Comparison of ENCODE assay signal across 8 cellular contexts in the genomic region with DNA sequence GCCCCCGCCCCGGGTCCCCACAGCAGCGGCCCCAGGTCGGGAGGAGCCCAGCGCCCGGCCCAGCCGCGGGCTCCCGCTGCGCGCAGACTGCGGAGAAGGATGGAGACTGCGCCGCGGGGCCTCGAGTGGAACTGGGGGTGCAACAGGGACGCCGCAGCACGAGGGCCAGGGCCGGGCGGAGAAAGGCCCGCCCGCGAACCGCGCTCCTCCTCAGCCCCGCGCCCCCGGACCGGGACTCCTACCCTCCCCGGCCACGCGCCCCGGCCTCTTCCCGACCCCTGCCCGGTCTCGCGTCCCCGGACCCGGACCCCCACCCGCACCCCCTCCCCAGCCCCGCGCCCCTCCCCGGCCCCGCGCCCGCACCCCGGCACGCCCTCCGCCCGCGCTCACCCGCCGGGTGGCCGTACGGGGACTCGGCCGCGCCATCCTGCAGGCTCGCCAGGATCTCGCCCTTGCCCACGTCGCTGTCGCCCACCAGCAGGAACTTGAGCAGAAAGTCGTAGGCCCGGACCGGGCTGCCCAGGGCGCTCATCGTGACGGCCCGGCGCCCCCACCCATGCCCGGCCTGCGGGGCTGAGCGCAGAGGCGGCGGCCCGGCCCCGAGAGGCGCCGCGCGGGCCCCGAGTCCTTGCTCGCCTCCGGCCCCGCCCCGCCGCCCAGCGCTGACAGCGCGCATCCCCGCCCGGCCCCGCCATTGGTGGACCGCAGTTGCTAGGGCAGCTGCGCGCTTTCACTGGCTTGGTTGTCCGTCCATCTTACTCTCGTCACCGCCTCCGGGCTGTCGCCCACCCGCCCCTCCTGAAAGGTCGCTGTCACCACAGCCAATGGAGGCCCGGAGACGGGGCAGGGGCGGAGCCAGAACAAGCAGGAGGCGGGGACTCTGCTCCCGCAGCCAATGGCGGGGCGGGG. TPM values are rescaled to one million over a fixed set of nuclear protein-coding genes. Genes with fewer than 3 reads are reported as not detected.
DNase-seq lines count a peak whose midpoint lies in the region; ATAC-seq and TF ChIP-seq lines count a peak whose summit lies in the region.

TSS of gene RAB40B (minus strand) at position 634 of the 909 bp plus-strand sequence. CDS start at position 532, 102 bp downstream.

- H3K4me3 ChIP-seq in CD8-positive, alpha-beta memory T cell (ENCODE audit: low read length) = peak within 1 kb of the TSS; percentile 67
- peak within 1 kb of the TSS; percentile 48 for H3K4me3 ChIP-seq in effector memory CD4-positive, alpha-beta T cell (ENCODE audit: insufficient read depth, low read depth, low read length, poor library complexity, severe bottlenecking)
- peak within 1 kb of the TSS; percentile 76 for H3K4me3 ChIP-seq in lower lobe of right lung

- peak; percentile 98 to 99 (median 99) for DNase-seq in CD8-positive, alpha-beta memory T cell
- DNase-seq in HK-2 (ENCODE audit: unreplicated experiment) (peak; percentile 99), NCI-H82 treated with DMSO at 0.1 percent for 48 hours (lab: John Stamatoyannopoulos, UW; ENCODE audit: unreplicated experiment) (peak; percentile 97), lower lobe of right lung (peak; percentile 99)
- peak; percentile 98 for DNase-seq in activated CD8-positive, alpha-beta memory T cell treated with anti-CD3 and anti-CD28 coated beads for 24 hours
- peak; percentile 98 to 99 (median 98) for DNase-seq in effector memory CD4-positive, alpha-beta T cell
- peak; percentile 97 to 99 for DNase-seq in stimulated activated CD4-positive, alpha-beta T cell treated with anti-CD3 and anti-CD28 coated beads, Interleukin-4, amount 100 ng/mL, for 48 hours (ENCODE audit: low read depth in 2 of 2)

- CTCF ChIA-PET in CD8-positive, alpha-beta memory T cell (lab: Charles Lee) = interaction anchor here (1.4 kb wide), 1 partner anchor 13 kb away, joined by 4 read pairs; no protein-coding TSS in a partner anchor

- intact Hi-C loops in lower lobe of right lung (cut with DNase I) = no loop called here

- no peak for TF ChIP-seq CTCF in lower lobe of right lung (IDR thresholded peaks at IDR 0.05)

- no peaks in the 10 kb centered on the region for H3K36me3 ChIP-seq in CD8-positive, alpha-beta memory T cell (ENCODE audit: insufficient read depth, low read length)
- no peaks in the 10 kb centered on the region for H3K36me3 ChIP-seq in effector memory CD4-positive, alpha-beta T cell (ENCODE audit: control insufficient read depth, insufficient read depth, low read length)
- H3K36me3 ChIP-seq in lower lobe of right lung = no peaks in the 10 kb centered on the region

- peaks cover 0 to 6% of the 10 kb centered on the region in 2 donors for H3K27me3 Mint-ChIP-seq in CD8-positive, alpha-beta memory T cell

- H3K4me3 Mint-ChIP-seq in CD8-positive, alpha-beta memory T cell = peak within 1 kb of the TSS; percentile 86 to 93 (median 88)

- peaks cover 10% of the 10 kb centered on the region for H3K4me1 ChIP-seq in CD8-positive, alpha-beta memory T cell (ENCODE audit: insufficient read depth, low read length)
- H3K4me1 ChIP-seq in effector memory CD4-positive, alpha-beta T cell (ENCODE audit: control insufficient read depth, insufficient read depth, low read length, poor library complexity, severe bottlenecking) = peaks cover 10% of the 10 kb centered on the region
- H3K4me1 ChIP-seq in lower lobe of right lung = peaks cover 17% of the 10 kb centered on the region

- peaks cover 4 to 11% (median 5%) of the 10 kb centered on the region in 3 donors for H3K36me3 Mint-ChIP-seq in CD8-positive, alpha-beta memory T cell

- peaks cover 5 to 14% (median 10%) of the 10 kb centered on the region in 5 donors for H3K9me3 Mint-ChIP-seq in CD8-positive, alpha-beta memory T cell

- H3K27ac ChIP-seq in CD8-positive, alpha-beta memory T cell (ENCODE audit: low read depth, low read length) = no peak within 1 kb of the TSS
- H3K27ac ChIP-seq in effector memory CD4-positive, alpha-beta T cell (ENCODE audit: insufficient read depth, low read length, poor library complexity, severe bottlenecking) = no peak within 1 kb of the TSS
- peak within 1 kb of the TSS; percentile 53 for H3K27ac ChIP-seq in lower lobe of right lung

- H3K4me1 Mint-ChIP-seq in CD8-positive, alpha-beta memory T cell = peaks cover 4 to 15% (median 6%) of the 10 kb centered on the region in 3 donors

- no peaks in the 10 kb centered on the region for H3K9me3 ChIP-seq in CD8-positive, alpha-beta memory T cell (ENCODE audit: low read length)
- no peaks in the 10 kb centered on the region for H3K9me3 ChIP-seq in effector memory CD4-positive, alpha-beta T cell (ENCODE audit: control insufficient read depth, low read length)
- H3K9me3 ChIP-seq in lower lobe of right lung = peaks cover 8% of the 10 kb centered on the region

- ATAC-seq in GM19463 (IDR thresholded peaks at IDR 0.05; ENCODE audit: unreplicated experiment) (peak; percentile 94), lower lobe of right lung (peak; percentile 99)

- peak within 1 kb of the TSS in 6 of 8 donors; percentile 4 to 92 (median 78) for H3K27ac Mint-ChIP-seq in CD8-positive, alpha-beta memory T cell

- H3K27me3 ChIP-seq in CD8-positive, alpha-beta memory T cell (ENCODE audit: insufficient read depth, low read length, poor library complexity, severe bottlenecking) = no peaks in the 10 kb centered on the region
- H3K27me3 ChIP-seq in effector memory CD4-positive, alpha-beta T cell (replicated peaks; ENCODE audit: control insufficient read depth, insufficient read depth, low read length, poor library complexity, severe bottlenecking) = no peaks in the 10 kb centered on the region
- no peaks in the 10 kb centered on the region for H3K27me3 ChIP-seq in lower lobe of right lung (ENCODE audit: low read depth)

- POLR2A ChIA-PET in CD8-positive, alpha-beta memory T cell (lab: Charles Lee) = interaction anchor here (1.1 kb wide), 1 partner anchor 19 kb away, joined by 4 read pairs; the partner anchor contains the start of gene FN3KRP

RNA-seq across cellular contexts. Expression of gene RAB40B, which starts in this region (rescaled TPM):
- 1 to 10 TPM; 3.2 to 4.0 TPM for total RNA-seq in CD8-positive, alpha-beta memory T cell
- 4.3 TPM for polyA plus RNA-seq in CD8-positive, alpha-beta memory T cell
- total RNA-seq in lower lobe of right lung = 10.2 TPM
